Comparison of ENCODE assay signal across 18 cellular contexts in the genomic region with DNA sequence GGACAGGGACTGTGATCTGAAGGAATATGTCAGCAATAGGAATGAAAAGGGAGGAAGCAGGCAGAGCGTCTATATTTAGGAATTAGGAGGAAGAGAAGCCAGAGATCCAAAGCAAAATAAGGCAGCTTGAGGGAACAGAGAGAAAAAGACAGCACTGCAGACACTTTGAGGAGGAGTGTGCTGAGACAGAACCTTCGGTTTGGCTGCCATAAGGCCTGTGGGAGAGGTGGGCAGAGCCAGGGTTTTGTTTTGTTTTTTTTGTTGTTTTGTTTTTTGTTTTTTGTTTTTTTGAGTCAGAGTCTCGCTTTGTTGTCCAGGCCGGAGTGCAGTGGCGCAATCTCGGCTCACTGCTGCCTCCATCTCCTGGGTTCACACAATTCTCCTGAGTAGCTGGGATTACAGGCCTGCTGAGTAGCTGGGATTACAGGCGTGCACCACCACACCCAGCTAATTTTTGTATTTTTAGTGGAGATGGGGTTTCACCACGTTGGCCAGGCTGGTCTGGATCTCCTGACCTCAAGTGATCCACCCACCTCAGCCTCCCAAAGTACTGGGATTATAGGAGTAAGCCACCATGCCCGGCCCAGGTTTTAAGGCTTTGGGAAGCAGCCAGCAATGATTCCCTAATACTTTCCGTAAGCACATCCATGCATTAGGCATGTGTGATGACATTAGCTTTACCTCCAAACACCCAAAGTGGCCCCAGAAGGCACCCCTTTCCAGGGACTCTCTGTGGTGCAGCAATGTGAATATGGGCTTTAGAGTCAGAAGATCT.
DNase-seq lines count a peak whose midpoint lies in the region; ATAC-seq and TF ChIP-seq lines count a peak whose summit lies in the region.
"Had no signal": no experiment of that assay in that cellular context is flagged by ENCODE, and none has a peak within 500 bp of the region (broad histone marks: within the 10 kb centered on the region; RNA-seq: fewer than 3 reads in every experiment).

No MANE protein-coding gene starts in this region.

- DNase-seq in ascending aorta (ENCODE audit: low spot score in 2 of 2) (no peak), endodermal cell (peak; percentile 10), substantia nigra (lab: John Stamatoyannopoulos, UW) (no peak), AG08396 (ENCODE audit: low spot score) (no peak)
- DNase-seq in activated naive CD4-positive, alpha-beta T cell treated with anti-CD3 and anti-CD28 coated beads, Interleukin-2, amount 10 ng/mL, durations not matched to agents 7 days and 5 days: no peak
- DNase-seq: activated CD8-positive, alpha-beta T cell treated with anti-CD3 and anti-CD28 coated beads, Interleukin-2, amount 10 ng/mL, durations not matched to agents 7 days and 5 days; amygdala; NCI-H1105; NK-92 treated with Interleukin-12 subunit alpha and Interleukin-12 subunit beta, amount 100 ng/mL, for 24 hours; stimulated activated CD4-positive, alpha-beta T cell treated with anti-CD3 and anti-CD28 coated beads, Interleukin-4, amount 100 ng/mL, for 4 hours had no signal

- ATAC-seq in GM18870 (IDR thresholded peaks at IDR 0.05; ENCODE audit: unreplicated experiment): no peak
- ATAC-seq: activated CD8-positive, alpha-beta T cell treated with anti-CD3 and anti-CD28 coated beads, Interleukin-2, amount 10 ng/mL, durations not matched to agents 7 days and 5 days; activated T-helper 17 cell treated with anti-CD3 and anti-CD28 coated beads, Interleukin-2, amount 50 U/mL, for 72 hours; sciatic nerve; T-cell had no signal

- H3K27ac Mint-ChIP-seq in endodermal cell: no peak overlapping the region
- no peak overlapping the region for H3K27ac Mint-ChIP-seq in activated naive CD4-positive, alpha-beta T cell treated with anti-CD3 and anti-CD28 coated beads, Interleukin-2, amount 10 ng/mL, durations not matched to agents 7 days and 5 days
- H3K27ac Mint-ChIP-seq: activated CD8-positive, alpha-beta T cell treated with anti-CD3 and anti-CD28 coated beads, Interleukin-2, amount 10 ng/mL, durations not matched to agents 7 days and 5 days; activated T-helper 17 cell treated with anti-CD3 and anti-CD28 coated beads, Interleukin-2, amount 50 U/mL, for 72 hours; dendritic cell treated with granulocyte-macrophage colony-stimulating factor and Interleukin-4, amounts not matched to agents 40 ng/mL and 50 ng/mL, for 4 days had no signal

- WGBS in endodermal cell (ENCODE audit: insufficient coverage in 1 of 2, insufficient read length in 1 of 2), 2 experiments: 90 to 97% methylated on average over 8 to 10 of the region's 10 CpGs

- H3K4me1 ChIP-seq in ascending aorta (peaks cover 3 to 21% of the 10 kb centered on the region in 2 donors), endodermal cell (ENCODE audit: control insufficient read depth, insufficient read depth, low read length) (no peaks in the 10 kb centered on the region), muscle layer of colon (ENCODE audit: insufficient read depth, low read length) (peaks cover 34% of the 10 kb centered on the region)

- H3K4me1 Mint-ChIP-seq in endodermal cell: peaks cover 5% of the 10 kb centered on the region
- no peaks in the 10 kb centered on the region for H3K4me1 Mint-ChIP-seq in activated naive CD4-positive, alpha-beta T cell treated with anti-CD3 and anti-CD28 coated beads, Interleukin-2, amount 10 ng/mL, durations not matched to agents 7 days and 5 days
- H3K4me1 Mint-ChIP-seq: activated T-helper 17 cell treated with anti-CD3 and anti-CD28 coated beads, Interleukin-2, amount 50 U/mL, for 72 hours had no signal

- H3K9ac ChIP-seq in endodermal cell (ENCODE audit: extremely low read depth, low read length, poor library complexity, severe bottlenecking) (no peak overlapping the region), muscle layer of colon (ENCODE audit: low read length) (peak overlapping the region; percentile 11)

- H3K36me3 ChIP-seq in ascending aorta (no peaks in the 10 kb centered on the region), endodermal cell (ENCODE audit: control insufficient read depth, insufficient read depth, low read length) (no peaks in the 10 kb centered on the region), muscle layer of colon (ENCODE audit: insufficient read depth, low read length) (no peaks in the 10 kb centered on the region)

- TF ChIP-seq CTCF in ascending aorta (IDR thresholded peaks at IDR 0.05) (no peak), endodermal cell (conservative IDR thresholded peaks at IDR 0.05) (no peak)

- no peak overlapping the region for H3K4me3 ChIP-seq in ascending aorta
- no peak overlapping the region for H3K4me3 ChIP-seq in endodermal cell (ENCODE audit: low read length)
- H3K4me3 ChIP-seq in muscle layer of colon (ENCODE audit: low read depth in 1 of 2, low read length in 2 of 2): no peak overlapping the region

- H3K27me3 ChIP-seq in ascending aorta (no peaks in the 10 kb centered on the region), endodermal cell (ENCODE audit: control insufficient read depth, insufficient read depth, low read length, poor library complexity, severe bottlenecking) (no peaks in the 10 kb centered on the region), muscle layer of colon (ENCODE audit: control insufficient read depth in 1 of 2, insufficient read depth in 2 of 2, low read length in 2 of 2) (no peaks in the 10 kb centered on the region)

- intact Hi-C loops in ascending aorta (cut with DNase I): no loop called here

- H3K9me3 ChIP-seq in ascending aorta (peaks cover 0 to 14% of the 10 kb centered on the region in 2 donors), endodermal cell (ENCODE audit: control insufficient read depth, low read length) (peaks cover 28% of the 10 kb centered on the region), muscle layer of colon (ENCODE audit: low read length) (no peaks in the 10 kb centered on the region)

- H3K36me3 Mint-ChIP-seq in endodermal cell (ENCODE audit: low read depth): no peaks in the 10 kb centered on the region
- no peaks in the 10 kb centered on the region for H3K36me3 Mint-ChIP-seq in activated naive CD4-positive, alpha-beta T cell treated with anti-CD3 and anti-CD28 coated beads, Interleukin-2, amount 10 ng/mL, durations not matched to agents 7 days and 5 days
- H3K36me3 Mint-ChIP-seq: T-cell had no signal

- H3K27ac ChIP-seq in ascending aorta (peak overlapping the region; percentile 23 to 53), endodermal cell (ENCODE audit: low read depth, low read length) (no peak overlapping the region), muscle layer of colon (ENCODE audit: low read depth, low read length) (peak overlapping the region; percentile 75), substantia nigra (ENCODE audit: low read depth, low read length, poor library complexity, severe bottlenecking) (peak overlapping the region; percentile 45)
- H3K27ac ChIP-seq: VCaP had no signal

- H3K27me3 Mint-ChIP-seq in endodermal cell (ENCODE audit: insufficient read depth): no peaks in the 10 kb centered on the region
- H3K27me3 Mint-ChIP-seq in activated naive CD4-positive, alpha-beta T cell treated with anti-CD3 and anti-CD28 coated beads, Interleukin-2, amount 10 ng/mL, durations not matched to agents 7 days and 5 days: peaks cover 7% of the 10 kb centered on the region
- H3K27me3 Mint-ChIP-seq: activated T-helper 17 cell treated with anti-CD3 and anti-CD28 coated beads, Interleukin-2, amount 50 U/mL, for 72 hours; dendritic cell treated with granulocyte-macrophage colony-stimulating factor and Interleukin-4, amounts not matched to agents 40 ng/mL and 50 ng/mL, for 4 days; T-cell had no signal

- CTCF ChIA-PET in activated naive CD4-positive, alpha-beta T cell treated with anti-CD3 and anti-CD28 coated beads, Interleukin-2, amount 10 ng/mL, durations not matched to agents 7 days and 5 days (lab: Charles Lee): interaction anchor here (0.5 kb wide), 1 partner anchor 532 kb away, joined by 3 read pairs; no protein-coding TSS in a partner anchor

- no peak overlapping the region for H3K4me3 Mint-ChIP-seq in endodermal cell
- H3K4me3 Mint-ChIP-seq in activated naive CD4-positive, alpha-beta T cell treated with anti-CD3 and anti-CD28 coated beads, Interleukin-2, amount 10 ng/mL, durations not matched to agents 7 days and 5 days: no peak overlapping the region
- H3K4me3 Mint-ChIP-seq: activated CD8-positive, alpha-beta T cell treated with anti-CD3 and anti-CD28 coated beads, Interleukin-2, amount 10 ng/mL, durations not matched to agents 7 days and 5 days; activated T-helper 17 cell treated with anti-CD3 and anti-CD28 coated beads, Interleukin-2, amount 50 U/mL, for 72 hours; dendritic cell treated with granulocyte-macrophage colony-stimulating factor and Interleukin-4, amounts not matched to agents 40 ng/mL and 50 ng/mL, for 4 days; nephron; T-cell had no signal

- peaks cover 15% of the 10 kb centered on the region for H3K9me3 Mint-ChIP-seq in endodermal cell
- H3K9me3 Mint-ChIP-seq in activated naive CD4-positive, alpha-beta T cell treated with anti-CD3 and anti-CD28 coated beads, Interleukin-2, amount 10 ng/mL, durations not matched to agents 7 days and 5 days: peaks cover 10% of the 10 kb centered on the region
